ENCODE assay signal across 15 cellular contexts in the genomic region with DNA sequence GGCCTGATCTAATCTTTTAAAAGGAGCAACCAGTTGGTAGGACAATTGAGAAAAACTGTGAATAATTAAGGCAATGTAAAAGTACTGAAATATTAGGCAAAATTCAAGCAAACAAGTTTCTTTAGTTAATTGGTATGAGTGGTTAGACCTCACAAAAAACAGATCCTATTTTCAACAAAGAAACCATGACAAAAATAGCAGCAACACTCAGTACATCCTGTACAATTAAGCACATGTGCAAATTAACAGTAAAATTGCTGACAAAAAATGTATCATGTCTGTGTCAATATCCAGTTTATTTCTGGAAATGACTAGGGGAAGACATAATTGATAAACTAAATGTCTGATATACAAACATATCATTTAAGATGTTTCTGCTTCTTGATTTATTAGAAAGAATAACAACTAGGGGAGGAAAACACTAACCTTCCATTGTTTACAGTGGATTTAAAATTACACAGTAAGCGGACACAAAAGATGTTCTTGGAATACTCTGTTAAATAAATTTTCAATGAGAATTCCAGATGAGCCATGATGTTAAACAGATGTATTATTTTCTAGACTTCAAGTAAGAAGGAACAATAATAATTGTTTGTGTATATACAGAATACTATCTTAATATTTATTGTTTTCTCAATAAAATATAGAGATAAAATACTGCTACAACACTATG.
DNase-seq lines count a peak whose midpoint lies in the region; ATAC-seq and TF ChIP-seq lines count a peak whose summit lies in the region.
"Had no signal": no experiment of that assay in that cellular context is flagged by ENCODE, and none has a peak within 500 bp of the region (broad histone marks: within the 10 kb centered on the region; RNA-seq: fewer than 3 reads in every experiment).

No MANE protein-coding gene starts in this region.

- no peaks in the 10 kb centered on the region for H3K9me3 Mint-ChIP-seq in osteocyte (ENCODE audit: unreplicated experiment)
- H3K9me3 Mint-ChIP-seq: CD4-positive, alpha-beta T cell had no signal

- no peak for TF ChIP-seq EP300 in esophagus muscularis mucosa (IDR thresholded peaks at IDR 0.05)

- H3K4me1 ChIP-seq in esophagus muscularis mucosa: peaks cover 6 to 57% (median 43%) of the 10 kb centered on the region in 4 donors
- H3K4me1 ChIP-seq in stomach smooth muscle (ENCODE audit: control insufficient read depth, insufficient read depth, low read length): peaks cover 5% of the 10 kb centered on the region
- H3K4me1 ChIP-seq: BE2C had no signal

- no peak overlapping the region for H3K4me3 Mint-ChIP-seq in osteocyte (ENCODE audit: unreplicated experiment)
- H3K4me3 Mint-ChIP-seq: CD4-positive, alpha-beta T cell had no signal

- H3K9ac ChIP-seq in stomach smooth muscle (ENCODE audit: low read length in 2 of 2): no peak overlapping the region

- intact Hi-C loops in Right ventricle myocardium superior (cut with DNase I) (no loop called here), cardiac septum (cut with DNase I) (no loop called here), esophagus muscularis mucosa (cut with DNase I) (no loop called here)

- H3K4me3 ChIP-seq in esophagus muscularis mucosa (no peak overlapping the region), stomach smooth muscle (ENCODE audit: low read length in 2 of 2) (no peak overlapping the region)

- H3K27me3 ChIP-seq in esophagus muscularis mucosa (no peaks in the 10 kb centered on the region), stomach smooth muscle (ENCODE audit: control insufficient read depth in 1 of 2, insufficient read depth in 2 of 2, low read length in 2 of 2) (no peaks in the 10 kb centered on the region)
- H3K27me3 ChIP-seq: BE2C had no signal

- peak overlapping the region; percentile 64 to 71 (median 66) for H3K27ac ChIP-seq in esophagus muscularis mucosa (replicated peaks in 1 of 4)
- peak overlapping the region; percentile 11 for H3K27ac ChIP-seq in stomach smooth muscle (ENCODE audit: low read length)

- DNase-seq in Right ventricle myocardium superior (no peak), cardiac septum (ENCODE audit: low spot score) (no peak), esophagus muscularis mucosa (ENCODE audit: extremely low spot score) (no peak), osteocyte (ENCODE audit: extremely low spot score, unreplicated experiment) (no peak)
- no peak for DNase-seq in activated naive CD4-positive, alpha-beta T cell (lab: John Stamatoyannopoulos, UW)
- no peak for DNase-seq in stimulated activated CD4-positive, alpha-beta T cell treated with anti-CD3 and anti-CD28 coated beads, Interleukin-2, amount 100 ng/mL, for 24 hours
- DNase-seq: 8988T; BE2C; CD4-positive, alpha-beta T cell; NCI-H1930; NCI-H2171 treated with DMSO at 0.1 percent for 48 hours; NCI-H774; RPMI8226 had no signal

- peak overlapping the region; percentile 35 for H3K27ac Mint-ChIP-seq in osteocyte (ENCODE audit: unreplicated experiment)
- H3K27ac Mint-ChIP-seq: CD4-positive, alpha-beta T cell had no signal

- H3K36me3 ChIP-seq in esophagus muscularis mucosa (no peaks in the 10 kb centered on the region), stomach smooth muscle (ENCODE audit: control insufficient read depth in 2 of 2, insufficient read depth in 2 of 2, low read length in 2 of 2) (no peaks in the 10 kb centered on the region)
- H3K36me3 ChIP-seq: BE2C had no signal

- 31% methylated on average over 1 of the region's 1 CpG for WGBS in esophagus muscularis mucosa

- TF ChIP-seq CTCF in esophagus muscularis mucosa (IDR thresholded peaks at IDR 0.05): no peak
- TF ChIP-seq CTCF in osteocyte (IDR thresholded peaks at IDR 0.05): no peak

- no peaks in the 10 kb centered on the region for H3K27me3 Mint-ChIP-seq in osteocyte (ENCODE audit: unreplicated experiment)
- H3K27me3 Mint-ChIP-seq: CD4-positive, alpha-beta T cell had no signal

- H3K4me1 Mint-ChIP-seq in osteocyte (ENCODE audit: unreplicated experiment): peaks cover 50% of the 10 kb centered on the region

- TF ChIP-seq POLR2A in esophagus muscularis mucosa (IDR thresholded peaks at IDR 0.05; ENCODE audit: low read depth): no peak

- peak; percentile 39 for ATAC-seq in Right ventricle myocardium superior (ENCODE audit: poor library complexity)
- ATAC-seq in HG02678 (IDR thresholded peaks at IDR 0.05; ENCODE audit: unreplicated experiment): no peak

- H3K36me3 Mint-ChIP-seq in osteocyte (ENCODE audit: unreplicated experiment): no peaks in the 10 kb centered on the region

- H3K9me3 ChIP-seq in esophagus muscularis mucosa (no peaks in the 10 kb centered on the region), stomach smooth muscle (ENCODE audit: control insufficient read depth in 2 of 2, low read length in 2 of 2) (no peaks in the 10 kb centered on the region)
- H3K9me3 ChIP-seq: BE2C had no signal
